ENCODE assay signal across 18 cellular contexts in the genomic region with DNA sequence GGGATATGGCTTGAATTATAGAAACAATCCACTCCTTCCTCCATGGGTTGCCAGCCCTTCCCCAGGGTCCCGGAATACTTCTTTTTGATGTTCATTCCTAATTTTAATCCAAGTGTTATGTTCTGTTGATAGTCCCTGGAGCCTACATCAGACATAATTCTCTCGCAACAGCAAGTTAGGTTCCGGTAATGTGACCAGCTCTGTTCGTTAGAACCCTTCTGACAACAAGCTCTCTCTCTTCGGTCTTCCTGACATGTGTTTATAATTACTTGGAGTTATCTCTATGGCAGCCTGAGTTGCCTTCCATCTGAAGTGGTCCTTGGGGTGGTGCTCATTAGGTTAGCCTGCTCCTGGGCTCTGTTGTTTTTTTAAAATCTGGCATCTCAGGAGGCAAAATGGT.
DNase-seq lines count a peak whose midpoint lies in the region; ATAC-seq and TF ChIP-seq lines count a peak whose summit lies in the region.
"Had no signal": no experiment of that assay in that cellular context is flagged by ENCODE, and none has a peak within 500 bp of the region (broad histone marks: within the 10 kb centered on the region; RNA-seq: fewer than 3 reads in every experiment).

No MANE protein-coding gene starts in this region.

- intact Hi-C loops in left ventricle myocardium superior (cut with micrococcal nuclease), result no loop called here
- intact Hi-C loops in Right ventricle myocardium superior (cut with DNase I), result no loop called here

- peaks cover 61 to 93% of the 10 kb centered on the region in 2 donors for H3K4me1 Mint-ChIP-seq in stimulated activated naive B cell treated with anti-CD40 and anti-IgM and Interleukin-4, amounts not matched to agents 10 μg/mL and 1 μg/mL and 100 μg/mL, for 72 hours
- H3K4me1 Mint-ChIP-seq in type B pancreatic cell (ENCODE audit: unreplicated experiment), result peaks cover 21% of the 10 kb centered on the region

- ATAC-seq in left ventricle myocardium superior, result peak; percentile 22
- ATAC-seq in Right ventricle myocardium superior (ENCODE audit: poor library complexity), result no peak
- ATAC-seq in activated naive CD4-positive, alpha-beta T cell treated with anti-CD3 and anti-CD28 coated beads, Interleukin-2, amount 50 U/mL, for 72 hours, result no peak
- no peak for ATAC-seq in stimulated activated naive B cell treated with anti-CD40 and anti-IgM and Interleukin-4, amounts not matched to agents 10 μg/mL and 1 μg/mL and 100 μg/mL, for 72 hours (replicated peaks)
- no peak for ATAC-seq in GM21515 (IDR thresholded peaks at IDR 0.05; ENCODE audit: unreplicated experiment)
- ATAC-seq: Right ventricle myocardium inferior had no signal

- no peaks in the 10 kb centered on the region for H3K27me3 Mint-ChIP-seq in stimulated activated naive B cell treated with anti-CD40 and anti-IgM and Interleukin-4, amounts not matched to agents 10 μg/mL and 1 μg/mL and 100 μg/mL, for 72 hours
- no peaks in the 10 kb centered on the region for H3K27me3 Mint-ChIP-seq in type B pancreatic cell
- H3K27me3 Mint-ChIP-seq: CD4-positive, CD25-positive, alpha-beta regulatory T cell had no signal

- DNase-seq in left ventricle myocardium superior, result no peak
- no peak for DNase-seq in Right ventricle myocardium superior
- peak; percentile 12 for DNase-seq in NCI-H2029 treated with DMSO at 0.1 percent for 48 hours (lab: John Stamatoyannopoulos, UW)
- no peak for DNase-seq in activated naive CD4-positive, alpha-beta T cell treated with anti-CD3 and anti-CD28 coated beads, Interleukin-2, amount 50 U/mL, for 72 hours (ENCODE audit: low spot score in 2 of 2)
- DNase-seq in stimulated activated naive B cell treated with anti-CD40 and anti-IgM and Interleukin-4, amounts not matched to agents 10 μg/mL and 1 μg/mL and 100 μg/mL, for 72 hours, result no peak
- no peak for DNase-seq in type B pancreatic cell (ENCODE audit: extremely low spot score, unreplicated experiment)
- DNase-seq: activated CD4-positive, alpha-beta T cell treated with anti-CD3 and anti-CD28 coated beads, Interleukin-2, amount 50 U/mL, for 4 hours; activated effector memory CD4-positive, alpha-beta T cell treated with Interleukin-2 at 50 U/mL for 16 hours; brain microvascular endothelial cell; CD4-positive, CD25-positive, alpha-beta regulatory T cell; DMS79 treated with DMSO at 0.1 percent for 48 hours; dorsolateral prefrontal cortex; HFFc6; left ventricle myocardium inferior; posterior cingulate gyrus; upper lobe of left lung had no signal

- peaks cover 44 to 60% of the 10 kb centered on the region in 2 donors for H3K36me3 Mint-ChIP-seq in activated naive CD4-positive, alpha-beta T cell treated with anti-CD3 and anti-CD28 coated beads, Interleukin-2, amount 50 U/mL, for 72 hours
- peaks cover 2 to 22% of the 10 kb centered on the region in 2 donors for H3K36me3 Mint-ChIP-seq in stimulated activated naive B cell treated with anti-CD40 and anti-IgM and Interleukin-4, amounts not matched to agents 10 μg/mL and 1 μg/mL and 100 μg/mL, for 72 hours
- H3K36me3 Mint-ChIP-seq in type B pancreatic cell, result peaks cover under 1% of the 10 kb centered on the region
- H3K36me3 Mint-ChIP-seq: CD4-positive, CD25-positive, alpha-beta regulatory T cell had no signal

- TF ChIP-seq CTCF in type B pancreatic cell (conservative IDR thresholded peaks at IDR 0.05), result no peak

- H3K27ac Mint-ChIP-seq in activated naive CD4-positive, alpha-beta T cell treated with anti-CD3 and anti-CD28 coated beads, Interleukin-2, amount 50 U/mL, for 72 hours, result peak overlapping the region; percentile 94 to 100
- peak overlapping the region; percentile 98 for H3K27ac Mint-ChIP-seq in stimulated activated naive B cell treated with anti-CD40 and anti-IgM and Interleukin-4, amounts not matched to agents 10 μg/mL and 1 μg/mL and 100 μg/mL, for 72 hours
- no peak overlapping the region for H3K27ac Mint-ChIP-seq in type B pancreatic cell
- H3K27ac Mint-ChIP-seq: CD4-positive, CD25-positive, alpha-beta regulatory T cell; HFFc6 had no signal

- peaks cover 30 to 32% of the 10 kb centered on the region in 2 donors for H3K9me3 Mint-ChIP-seq in activated naive CD4-positive, alpha-beta T cell treated with anti-CD3 and anti-CD28 coated beads, Interleukin-2, amount 50 U/mL, for 72 hours
- peaks cover 14 to 20% of the 10 kb centered on the region in 2 donors for H3K9me3 Mint-ChIP-seq in stimulated activated naive B cell treated with anti-CD40 and anti-IgM and Interleukin-4, amounts not matched to agents 10 μg/mL and 1 μg/mL and 100 μg/mL, for 72 hours
- peaks cover 8% of the 10 kb centered on the region for H3K9me3 Mint-ChIP-seq in type B pancreatic cell

- peak overlapping the region; percentile 38 to 53 for H3K4me3 Mint-ChIP-seq in stimulated activated naive B cell treated with anti-CD40 and anti-IgM and Interleukin-4, amounts not matched to agents 10 μg/mL and 1 μg/mL and 100 μg/mL, for 72 hours
- H3K4me3 Mint-ChIP-seq in type B pancreatic cell, result no peak overlapping the region
- H3K4me3 Mint-ChIP-seq: CD4-positive, CD25-positive, alpha-beta regulatory T cell; HFFc6 had no signal
